In genomic region chr2:85596486-85597143, GRCh38 we compare ENCODE assay signal across 9 cellular contexts. TPM values are rescaled to one million over a fixed set of nuclear protein-coding genes. Genes with fewer than 3 reads are reported as not detected.
A peak's percentile ranks its signal among the peaks of the same experiment; 100 is the strongest.
DNase-seq lines count a peak whose midpoint lies in the region; ATAC-seq and TF ChIP-seq lines count a peak whose summit lies in the region.
"Had no signal": no experiment of that assay in that cellular context is flagged by ENCODE, and none has a peak within 500 bp of the region (broad histone marks: within the 10 kb centered on the region; RNA-seq: fewer than 3 reads in every experiment).

No MANE protein-coding gene starts in this region.

- TF ChIP-seq CTCF in OCI-LY7 (conservative IDR thresholded peaks at IDR 0.05; ENCODE audit: low read length) (no peak), endodermal cell (conservative IDR thresholded peaks at IDR 0.05) (no peak), ovary (IDR thresholded peaks at IDR 0.05) (no peak)

- no peaks in the 10 kb centered on the region for H3K9me3 ChIP-seq in CD4-positive, alpha-beta memory T cell (ENCODE audit: control insufficient read depth in 1 of 2, low read length in 2 of 2)
- H3K9me3 ChIP-seq in OCI-LY7 (ENCODE audit: low read length) (no peaks in the 10 kb centered on the region), endodermal cell (ENCODE audit: control insufficient read depth, low read length) (no peaks in the 10 kb centered on the region), ovary (no peaks in the 10 kb centered on the region)

- no peaks in the 10 kb centered on the region for H3K27me3 ChIP-seq in CD4-positive, alpha-beta memory T cell (ENCODE audit: insufficient read depth, low read length)
- no peaks in the 10 kb centered on the region for H3K27me3 ChIP-seq in endodermal cell (ENCODE audit: control insufficient read depth, insufficient read depth, low read length, poor library complexity, severe bottlenecking)
- H3K27me3 ChIP-seq in ovary, result no peaks in the 10 kb centered on the region

- no peak for DNase-seq in CD4-positive, alpha-beta memory T cell
- DNase-seq in OCI-LY7 (ENCODE audit: low spot score) (no peak), endodermal cell (no peak), ovary (no peak), AG08395 (ENCODE audit: low spot score) (no peak), NCI-H2081 (lab: John Stamatoyannopoulos, UW) (no peak), NCI-H345 (lab: John Stamatoyannopoulos, UW) (no peak)
- DNase-seq: stimulated activated CD4-positive, alpha-beta T cell treated with anti-CD3 and anti-CD28 coated beads, Interleukin-1b, Interleukin-23, amount 100 ng/mL, for 48 hours had no signal

- peak overlapping the region; percentile 86 for H3K27ac ChIP-seq in CD4-positive, alpha-beta memory T cell (ENCODE audit: low read depth, low read length)
- H3K27ac ChIP-seq in OCI-LY7 (ENCODE audit: low read depth, low read length, poor library complexity, severe bottlenecking), result no peak overlapping the region
- no peak overlapping the region for H3K27ac ChIP-seq in endodermal cell (ENCODE audit: low read depth, low read length)
- no peak overlapping the region for H3K27ac ChIP-seq in ovary

- 80 to 86% methylated on average over 1 to 3 of the region's 3 CpGs for WGBS in endodermal cell (ENCODE audit: insufficient coverage in 1 of 2, insufficient read length in 1 of 2), 2 experiments
- 37 to 62% (median 61%) methylated on average over 3 of the region's 3 CpGs for WGBS in ovary, 3 donors

- H3K4me1 Mint-ChIP-seq in CD4-positive, alpha-beta memory T cell, result peaks cover 25 to 53% (median 35%) of the 10 kb centered on the region in 4 donors
- H3K4me1 Mint-ChIP-seq in endodermal cell, result peaks cover 21% of the 10 kb centered on the region

- peak overlapping the region; percentile 49 to 96 for H3K4me3 ChIP-seq in CD4-positive, alpha-beta memory T cell (ENCODE audit: low read length in 2 of 2)
- H3K4me3 ChIP-seq in OCI-LY7 (ENCODE audit: low read depth, low read length, poor library complexity, severe bottlenecking) (peak overlapping the region; percentile 89), endodermal cell (ENCODE audit: low read length) (peak overlapping the region; percentile 91), ovary (peak overlapping the region; percentile 83)

- POLR2A ChIA-PET in CD4-positive, alpha-beta memory T cell (lab: Charles Lee; ENCODE audit: partially characterized antibody), result interaction anchor here (0.6 to 5.7 kb wide), 17 partner anchors 9 to 291 kb away, joined by 3 to 71 read pairs (median 21); partner anchors contain the start of genes C2orf68, ELMOD3, GGCX and MAT2A
- POLR2A ChIA-PET in OCI-LY7 (lab: Charles Lee), result interaction anchor here (0.6 to 3.9 kb wide), 7 partner anchors 9 to 60 kb away, joined by 3 to 34 read pairs (median 6); partner anchors contain the start of genes C2orf68, MAT2A and VAMP8

- TF ChIP-seq POLR2A in ovary (IDR thresholded peaks at IDR 0.05), result no peak

- no peak for ATAC-seq in GM18502 (IDR thresholded peaks at IDR 0.05; ENCODE audit: poor library complexity, unreplicated experiment)

- H3K27me3 Mint-ChIP-seq in CD4-positive, alpha-beta memory T cell, result no peaks in the 10 kb centered on the region
- no peaks in the 10 kb centered on the region for H3K27me3 Mint-ChIP-seq in endodermal cell (ENCODE audit: insufficient read depth)

- peaks cover 0 to 1% (median 0%) of the 10 kb centered on the region in 8 donors for H3K9me3 Mint-ChIP-seq in CD4-positive, alpha-beta memory T cell
- H3K9me3 Mint-ChIP-seq in endodermal cell, result no peaks in the 10 kb centered on the region

- peak overlapping the region; percentile 75 for H3K9ac ChIP-seq in endodermal cell (ENCODE audit: extremely low read depth, low read length, poor library complexity, severe bottlenecking)

- peaks cover 0 to 34% of the 10 kb centered on the region in 2 donors for H3K36me3 Mint-ChIP-seq in CD4-positive, alpha-beta memory T cell
- peaks cover 26% of the 10 kb centered on the region for H3K36me3 Mint-ChIP-seq in endodermal cell (ENCODE audit: low read depth)

- peak overlapping the region; percentile 87 for H3K4me2 ChIP-seq in OCI-LY7 (ENCODE audit: low read length)

- no peak overlapping the region for H2AFZ ChIP-seq in OCI-LY7 (ENCODE audit: low read length)

- no peak for TF ChIP-seq EP300 in ovary (IDR thresholded peaks at IDR 0.05)

- H4K20me1 ChIP-seq in OCI-LY7 (ENCODE audit: insufficient read depth, low read length), result no peaks in the 10 kb centered on the region

- H3K36me3 ChIP-seq in CD4-positive, alpha-beta memory T cell (ENCODE audit: insufficient read depth, low read length), result peaks cover 11% of the 10 kb centered on the region
- peaks cover 8% of the 10 kb centered on the region; the same call in 1 of the 2 replicates for H3K36me3 ChIP-seq in OCI-LY7 (ENCODE audit: insufficient read depth, low read length)
- H3K36me3 ChIP-seq in endodermal cell (ENCODE audit: control insufficient read depth, insufficient read depth, low read length), result peaks cover 30% of the 10 kb centered on the region
- H3K36me3 ChIP-seq in ovary, result no peaks in the 10 kb centered on the region

- intact Hi-C loops in CD4-positive, alpha-beta memory T cell (cut with micrococcal nuclease), result loop anchor here (5.0 kb wide), 1 partner anchor 159 kb away; no protein-coding TSS in a partner anchor
- intact Hi-C loops in OCI-LY7 (cut with micrococcal nuclease; ENCODE audit: unreplicated experiment) (no loop called here), ovary (cut with DNase I) (no loop called here)

- H3K27ac Mint-ChIP-seq in CD4-positive, alpha-beta memory T cell, result peak overlapping the region; percentile 13 to 98 (median 96)
- H3K27ac Mint-ChIP-seq in endodermal cell, result no peak overlapping the region

- H3K9me2 ChIP-seq in OCI-LY7 (ENCODE audit: insufficient read depth, low read length), result no peaks in the 10 kb centered on the region

- H3K79me2 ChIP-seq in OCI-LY7 (ENCODE audit: insufficient read depth, low read depth, low read length), result peaks cover 12% of the 10 kb centered on the region; the same call in 1 of the 2 replicates

- CTCF ChIA-PET in CD4-positive, alpha-beta memory T cell (lab: Charles Lee; ENCODE audit: partially characterized antibody), result interaction anchor here (0.7 to 0.9 kb wide), 2 partner anchors 15 to 41 kb away, joined by 3 to 4 read pairs; partner anchors contain the start of gene C2orf68
- CTCF ChIA-PET in OCI-LY7 (lab: Charles Lee; ENCODE audit: unreplicated experiment), result interaction anchor here (0.6 to 0.8 kb wide), 2 partner anchors 9 to 798 kb away, joined by 3 to 4 read pairs; no protein-coding TSS in a partner anchor

- H3K4me1 ChIP-seq in CD4-positive, alpha-beta memory T cell (ENCODE audit: insufficient read depth, low read length), result peaks cover 30% of the 10 kb centered on the region
- H3K4me1 ChIP-seq in OCI-LY7 (ENCODE audit: insufficient read depth, low read length, poor library complexity, severe bottlenecking), result peaks cover 23% of the 10 kb centered on the region
- peaks cover 8% of the 10 kb centered on the region for H3K4me1 ChIP-seq in endodermal cell (ENCODE audit: control insufficient read depth, insufficient read depth, low read length)
- peaks cover 11% of the 10 kb centered on the region for H3K4me1 ChIP-seq in ovary (ENCODE audit: insufficient read depth)

- BruUV-seq in OCI-LY7 (replicated peaks; lab: Mats Ljungman, UMichigan), result no TSS peak

- peak overlapping the region; percentile 51 to 98 (median 97) for H3K4me3 Mint-ChIP-seq in CD4-positive, alpha-beta memory T cell
- H3K4me3 Mint-ChIP-seq in endodermal cell, result peak overlapping the region; percentile 99

RNA-seq across cellular contexts. Expression of gene RNF181, which starts 1.1 kb away (rescaled TPM):
- 10 to 100 TPM; 73.6 to 77.1 TPM for total RNA-seq in CD4-positive, alpha-beta memory T cell
- 100 to 1,000 TPM; 176 to 215 TPM for polyA plus RNA-seq in CD4-positive, alpha-beta memory T cell
- total RNA-seq in OCI-LY7 (2014; rRNA removed; shearing (Covaris generic)), result 98.4 and 179 TPM in 2 replicates
- total RNA-seq in OCI-LY7 (2022), result 95.1 and 97.8 TPM in 2 replicates
- 100 to 1,000 TPM; 113 to 118 TPM for total RNA-seq in endodermal cell
- polyA plus RNA-seq in endodermal cell (2013, experiment 1 of 2), result 117 TPM
- 122 TPM for polyA plus RNA-seq in endodermal cell (2013, experiment 2 of 2)
- total RNA-seq in ovary, result 100 to 1,000 TPM in 1 of 7 donors, 10 to 100 TPM in 6; 61.1 to 108 (median 93.3) TPM
- 100 to 1,000 TPM; 123 to 148 TPM for polyA plus RNA-seq in ovary

RNA-seq across cellular contexts. Expression of gene TMEM150A, which starts 5.9 kb away (rescaled TPM):
- total RNA-seq in CD4-positive, alpha-beta memory T cell, result 10 to 100 TPM; 13.3 to 14.3 TPM
- 10 to 100 TPM; 15.3 to 17.9 TPM for polyA plus RNA-seq in CD4-positive, alpha-beta memory T cell
- 0.92 TPM in 1 of 2 replicates, not detected in the other for total RNA-seq in OCI-LY7 (2014; rRNA removed; shearing (Covaris generic))
- 0.74 and 1.1 TPM in 2 replicates for total RNA-seq in OCI-LY7 (2022)
- 10 to 100 TPM; 23.8 to 32.2 TPM for total RNA-seq in endodermal cell
- polyA plus RNA-seq in endodermal cell (2013, experiment 1 of 2), result 19.4 TPM
- polyA plus RNA-seq in endodermal cell (2013, experiment 2 of 2), result 13.3 TPM
- 10 to 100 TPM; 12.5 to 27.1 (median 18.6) TPM for total RNA-seq in ovary
- 10 to 100 TPM in 1 of 2 donors, 1 to 10 TPM in 1; 7.0 to 17.8 TPM for polyA plus RNA-seq in ovary

RNA-seq across cellular contexts. Expression of gene VAMP5, which starts 12.4 kb away (rescaled TPM):
- total RNA-seq in CD4-positive, alpha-beta memory T cell, result 10 to 100 TPM; 25.5 to 25.6 TPM
- polyA plus RNA-seq in CD4-positive, alpha-beta memory T cell, result 100 to 1,000 TPM; 109 to 136 TPM
- total RNA-seq in OCI-LY7 (2014; rRNA removed; shearing (Covaris generic)), result 0.54 and 3.0 TPM in 2 replicates
- total RNA-seq in OCI-LY7 (2022) (3.8 and 3.9 TPM in 2 replicates), endodermal cell (10 to 100 TPM in 1 of 2 donors, 1 to 10 TPM in 1; 6.3 to 13.9 TPM), ovary (10 to 100 TPM; 25.6 to 59.1 (median 48.5) TPM)
- polyA plus RNA-seq in endodermal cell (2013, experiment 1 of 2), result 13.7 TPM
- polyA plus RNA-seq in endodermal cell (2013, experiment 2 of 2), result 17.3 TPM
- 10 to 100 TPM; 35.7 to 99.5 TPM for polyA plus RNA-seq in ovary

RNA-seq across cellular contexts. Expression of gene C2orf68, which starts 15.3 kb away (rescaled TPM):
- 10 to 100 TPM; 87.3 to 89.9 TPM for total RNA-seq in CD4-positive, alpha-beta memory T cell
- 10 to 100 TPM; 16.9 to 19.4 TPM for polyA plus RNA-seq in CD4-positive, alpha-beta memory T cell
- total RNA-seq in OCI-LY7 (2014; rRNA removed; shearing (Covaris generic)), result 62.0 and 86.7 TPM in 2 replicates
- total RNA-seq in OCI-LY7 (2022) (86.2 and 96.1 TPM in 2 replicates), endodermal cell (10 to 100 TPM; 63.2 to 66.5 TPM), ovary (10 to 100 TPM; 14.6 to 45.4 (median 35.5) TPM)
- 73.1 TPM for polyA plus RNA-seq in endodermal cell (2013, experiment 1 of 2)
- polyA plus RNA-seq in endodermal cell (2013, experiment 2 of 2), result 61.4 TPM
- polyA plus RNA-seq in ovary, result 10 to 100 TPM; 22.1 to 31.5 TPM

RNA-seq across cellular contexts. Expression of gene VAMP8, which starts 19.2 kb away (rescaled TPM):
- total RNA-seq in CD4-positive, alpha-beta memory T cell, result 100 to 1,000 TPM in 1 of 2 experiments, 10 to 100 TPM in 1; 98.5 to 107 TPM
- polyA plus RNA-seq in CD4-positive, alpha-beta memory T cell, result 100 to 1,000 TPM; 401 to 612 TPM
- total RNA-seq in OCI-LY7 (2014; rRNA removed; shearing (Covaris generic)), result 112 and 156 TPM in 2 replicates
- total RNA-seq in OCI-LY7 (2022), result 152 and 160 TPM in 2 replicates
- total RNA-seq in endodermal cell, result 100 to 1,000 TPM in 1 of 2 donors, 10 to 100 TPM in 1; 80.4 to 146 TPM
- 60.6 TPM for polyA plus RNA-seq in endodermal cell (2013, experiment 1 of 2)
- polyA plus RNA-seq in endodermal cell (2013, experiment 2 of 2), result 58.9 TPM
- total RNA-seq in ovary, result 10 to 100 TPM in 5 of 7 donors, 1 to 10 TPM in 2; 5.9 to 58.4 (median 14.0) TPM
- polyA plus RNA-seq in ovary, result 10 to 100 TPM; 25.5 to 54.3 TPM

Comparison
In these comparisons a context has a peak if more than half of its experiments do, and no peak if none do; other contexts are left out.
1. RNA of gene TMEM150A, which starts 5.9 kb away (total RNA-seq): 23.8 to 32.2 TPM in endodermal cell, 12.5 to 27.1 TPM in ovary and 13.3 to 14.3 TPM in CD4-positive, alpha-beta memory T cell; 0.74 to 1.1 TPM in OCI-LY7; every median in the first group is over 4 times any median in the second.
2. Peak in every context shown above with its lines, with median percentiles within 50 percentile points of each other: H3K4me3 ChIP-seq.